8 cellular contexts compared by ENCODE assay signal in genomic region chr9:114908104-114908621, GRCh38. TPM values are rescaled to one million over a fixed set of nuclear protein-coding genes. Genes with fewer than 3 reads are reported as not detected.
DNase-seq lines count a peak whose midpoint lies in the region; ATAC-seq, FAIRE-seq and TF ChIP-seq lines count a peak whose summit lies in the region.

No MANE protein-coding gene starts in this region.

- peak; percentile 94 for FAIRE-seq in bronchial epithelial cell (lab: Jason Lieb, UNC)

- peaks cover 20% of the 10 kb centered on the region for H3K27me3 ChIP-seq in bronchial epithelial cell (ENCODE audit: control insufficient read depth, insufficient read depth, low read length)

- H3K4me3 ChIP-seq in bronchial epithelial cell (ENCODE audit: low read depth, low read length), result no peak overlapping the region

- H3K36me3 ChIP-seq in bronchial epithelial cell (ENCODE audit: control insufficient read depth, insufficient read depth, low read length), result no peaks in the 10 kb centered on the region

- in situ Hi-C loops in Caki2 (cut with HindIII; ENCODE audit: low pct_unique_long_range_greater_than_20kb, low sequenced_read_pairs), result no loop called here

- H3K27ac Mint-ChIP-seq in stimulated activated naive CD8-positive, alpha-beta T cell treated with anti-CD3 and anti-CD28 coated beads, Interleukin-15, Interleukin-2, amounts not matched to agents 100 ng/mL and 50 ng/mL, for 24 hours, result peak overlapping the region; percentile 100

- peaks cover 50% of the 10 kb centered on the region for H3K36me3 Mint-ChIP-seq in stimulated activated naive CD8-positive, alpha-beta T cell treated with anti-CD3 and anti-CD28 coated beads, Interleukin-15, Interleukin-2, amounts not matched to agents 100 ng/mL and 50 ng/mL, for 24 hours (ENCODE audit: low read depth)

- TF ChIP-seq CTCF in bronchial epithelial cell (IDR thresholded peaks at IDR 0.05; ENCODE audit: insufficient read depth, low read length, severe bottlenecking), result no peak

- H3K9me3 Mint-ChIP-seq in stimulated activated naive CD8-positive, alpha-beta T cell treated with anti-CD3 and anti-CD28 coated beads, Interleukin-15, Interleukin-2, amounts not matched to agents 100 ng/mL and 50 ng/mL, for 24 hours, result no peaks in the 10 kb centered on the region

- no peaks in the 10 kb centered on the region for H3K27me3 Mint-ChIP-seq in stimulated activated naive CD8-positive, alpha-beta T cell treated with anti-CD3 and anti-CD28 coated beads, Interleukin-15, Interleukin-2, amounts not matched to agents 100 ng/mL and 50 ng/mL, for 24 hours

- DNase-seq in Caki2 (ENCODE audit: low read depth), result peak; percentile 98
- DNase-seq in NCI-H69 (lab: John Stamatoyannopoulos, UW), result peak; percentile 100
- DNase-seq in bronchial epithelial cell (ENCODE audit: low read depth), result peak; percentile 100
- DNase-seq in HK-2 (ENCODE audit: unreplicated experiment), result no peak

- peaks cover 61% of the 10 kb centered on the region for H3K4me1 Mint-ChIP-seq in stimulated activated naive CD8-positive, alpha-beta T cell treated with anti-CD3 and anti-CD28 coated beads, Interleukin-15, Interleukin-2, amounts not matched to agents 100 ng/mL and 50 ng/mL, for 24 hours (ENCODE audit: low read depth)

- H3K4me3 Mint-ChIP-seq in stimulated activated naive CD8-positive, alpha-beta T cell treated with anti-CD3 and anti-CD28 coated beads, Interleukin-15, Interleukin-2, amounts not matched to agents 100 ng/mL and 50 ng/mL, for 24 hours, result peak overlapping the region; percentile 72

- ATAC-seq in HG02610 (IDR thresholded peaks at IDR 0.05; ENCODE audit: unreplicated experiment) (peak; percentile 74), HG03108 (IDR thresholded peaks at IDR 0.05; ENCODE audit: unreplicated experiment) (no peak), HG03139 (IDR thresholded peaks at IDR 0.05; ENCODE audit: unreplicated experiment) (no peak)

RNA-seq across cellular contexts. Expression of gene TNFSF8, which starts 22.2 kb away (rescaled TPM):
- not detected in 2 replicates for total RNA-seq in Caki2 (2014; rRNA removed; shearing (Covaris generic); ENCODE audit: low replicate concordance)
- total RNA-seq in bronchial epithelial cell, result not detected in 2 replicates
